ENCODE assay signal across 9 cellular contexts in genomic region chr16:2475413-2476344, GRCh38. TPM values are rescaled to one million over a fixed set of nuclear protein-coding genes. Genes with fewer than 3 reads are reported as not detected.
A peak's percentile ranks its signal among the peaks of the same experiment; 100 is the strongest.
DNase-seq lines count a peak whose midpoint lies in the region; ATAC-seq and TF ChIP-seq lines count a peak whose summit lies in the region.
"Had no signal": no experiment of that assay in that cellular context is flagged by ENCODE, and none has a peak within 500 bp of the region (broad histone marks: within the 10 kb centered on the region; RNA-seq: fewer than 3 reads in every experiment).

No MANE protein-coding gene starts in this region.

- H3K36me3 Mint-ChIP-seq in brain: no peaks in the 10 kb centered on the region

- no peak for TF ChIP-seq POLR2A in transverse colon (IDR thresholded peaks at IDR 0.05)

- DNase-seq in BE2C (no peak), PC-3 (no peak), lung (ENCODE audit: low spot score) (no peak), transverse colon (peak; percentile 44), T-helper 9 cell (no peak)

- H3K36me3 ChIP-seq in BE2C (peaks cover 5% of the 10 kb centered on the region; the same call in 1 of the 2 replicates), PC-3 (ENCODE audit: low read depth, low read length) (no peaks in the 10 kb centered on the region), lung (ENCODE audit: control insufficient read depth in 2 of 2, insufficient read depth in 2 of 2, low read length in 2 of 2) (no peaks in the 10 kb centered on the region), transverse colon (no peaks in the 10 kb centered on the region)

- no peaks in the 10 kb centered on the region for H3K27me3 ChIP-seq in BE2C
- no peaks in the 10 kb centered on the region for H3K27me3 ChIP-seq in PC-3 (ENCODE audit: low read length)
- no peaks in the 10 kb centered on the region for H3K27me3 ChIP-seq in lung (ENCODE audit: control insufficient read depth, insufficient read depth)
- H3K27me3 ChIP-seq in transverse colon: peaks cover 30% of the 10 kb centered on the region

- H3K4me1 ChIP-seq in BE2C (peaks cover 15% of the 10 kb centered on the region), PC-3 (ENCODE audit: insufficient read depth, low read length) (no peaks in the 10 kb centered on the region; the same call in 1 of the 2 replicates), lung (ENCODE audit: control insufficient read depth in 2 of 2, insufficient read depth in 2 of 2, low read length in 2 of 2) (peaks cover 8 to 19% of the 10 kb centered on the region in 2 donors), transverse colon (peaks cover 15 to 42% (median 35%) of the 10 kb centered on the region in 4 donors)

- peak overlapping the region; percentile 81 to 87 (median 83) for H3K4me3 Mint-ChIP-seq in brain

- no peaks in the 10 kb centered on the region for H3K9me3 Mint-ChIP-seq in brain

- no peaks in the 10 kb centered on the region for H4K20me1 ChIP-seq in PC-3 (ENCODE audit: low read length)

- no peak for TF ChIP-seq CTCF in BE2C (IDR thresholded peaks at IDR 0.05; ENCODE audit: low read depth, low read length)
- TF ChIP-seq CTCF in PC-3 (conservative IDR thresholded peaks at IDR 0.05; ENCODE audit: low read depth, low read length): no peak
- no peak for TF ChIP-seq CTCF in brain (conservative IDR thresholded peaks at IDR 0.05)
- TF ChIP-seq CTCF in lung (IDR thresholded peaks at IDR 0.05; ENCODE audit: control extremely low read depth, extremely low read depth): no peak
- TF ChIP-seq CTCF in transverse colon (IDR thresholded peaks at IDR 0.05): no peak

- H3K9ac ChIP-seq in PC-3 (ENCODE audit: low read length): no peak overlapping the region

- peak overlapping the region; percentile 89 for H3K4me2 ChIP-seq in PC-3 (ENCODE audit: low read length)

- H3K9me3 ChIP-seq in BE2C (no peaks in the 10 kb centered on the region), PC-3 (ENCODE audit: low read length) (no peaks in the 10 kb centered on the region), lung (ENCODE audit: control insufficient read depth in 2 of 2, insufficient read depth in 1 of 2, low read length in 1 of 2) (no peaks in the 10 kb centered on the region), transverse colon (no peaks in the 10 kb centered on the region)

- no peak for TF ChIP-seq EP300 in transverse colon (IDR thresholded peaks at IDR 0.05; ENCODE audit: low read depth)

- intact Hi-C loops in PC-3 (cut with micrococcal nuclease) (no loop called here), transverse colon (cut with DNase I; ENCODE audit: low total_unique reads) (no loop called here)

- peak overlapping the region; percentile 51 to 83 (median 62) for H3K27ac Mint-ChIP-seq in brain

- ATAC-seq in GM21381 (IDR thresholded peaks at IDR 0.05; ENCODE audit: unreplicated experiment) (peak; percentile 9), PC-3 (peak; percentile 14; the same call in 1 of the 2 replicates), lung (ENCODE audit: insufficient read depth, low FRiP score) (no peak), HG02870 (IDR thresholded peaks at IDR 0.05; ENCODE audit: unreplicated experiment) (no peak)

- WGBS in lung, 2 donors: 12 to 17% methylated on average over 47 to 55 of the region's 55 CpGs
- WGBS in transverse colon (ENCODE audit: low coverage in 1 of 2), 2 donors: 14% methylated on average over 38 of the region's 55 CpGs; no CpG with 5 or more reads in 1 of the 2 donors

- POLR2A ChIA-PET in PC-3 (lab: Charles Lee; ENCODE audit: unreplicated experiment): no interaction called here

- peaks cover 34% of the 10 kb centered on the region for H3K4me1 Mint-ChIP-seq in brain

- BruUV-seq in PC-3 (replicated peaks; lab: Mats Ljungman, UMichigan): no TSS peak

- H3K79me2 ChIP-seq in PC-3 (ENCODE audit: low read length): peaks cover 33% of the 10 kb centered on the region

- peaks cover 3% of the 10 kb centered on the region for H3K27me3 Mint-ChIP-seq in brain

- no peaks in the 10 kb centered on the region for H3K9me2 ChIP-seq in PC-3 (replicated peaks; ENCODE audit: low read length)

- CTCF ChIA-PET in PC-3 (lab: Charles Lee): no interaction called here

- H3K4me3 ChIP-seq in BE2C (ENCODE audit: low read depth, low read length) (peak overlapping the region; percentile 65), PC-3 (ENCODE audit: low read length) (peak overlapping the region; percentile 69), lung (peak overlapping the region; percentile 64), transverse colon (peak overlapping the region; percentile 65 to 90 (median 67))

- in situ Hi-C loops in transverse colon (cut with MboI; ENCODE audit: low pct_ligation_motif_present in 1 of 4, low pct_unique_long_range_greater_than_20kb in 1 of 4, low sequenced_read_pairs in 3 of 4): loop anchor here in 3 of 4 donors (25.0 kb wide), 3 partner anchors 138 to 313 kb away; partner anchors contain the start of genes ABCA3 (in 2 of the 3), CASKIN1 (in 1 of the 3) and TRAF7 (in 1 of the 3)

- H2AFZ ChIP-seq in PC-3 (ENCODE audit: low read length): 0 out of 2 replicates have a peak overlapping the region, but pooled peaks have one; percentile 36

- H3F3A ChIP-seq in PC-3 (ENCODE audit: low read length, unreplicated experiment): no peaks in the 10 kb centered on the region

- H3K27ac ChIP-seq in PC-3 (ENCODE audit: low read length) (no peak overlapping the region), lung (ENCODE audit: low read depth in 1 of 2, low read length in 1 of 2) (peak overlapping the region in 1 of 2 donors; percentile 42), transverse colon (peak overlapping the region in 3 of 4 donors; percentile 85 to 88 (median 88))

RNA-seq across cellular contexts. Expression of gene TBC1D24, which starts 0.8 kb away (rescaled TPM):
- 27.6 TPM for polyA plus RNA-seq in BE2C (2012; ENCODE audit: insufficient read depth, insufficient read length, low read depth)
- total RNA-seq in PC-3 (2014; rRNA removed) (11.3 and 15.2 TPM in 2 replicates), lung (10 to 100 TPM; 29.2 to 35.7 TPM), transverse colon (10 to 100 TPM in 2 of 4 donors, 1 to 10 TPM in 2; 8.3 to 19.3 (median 11.6) TPM)
- polyA plus RNA-seq in brain (ENCODE audit: insufficient read depth, low read depth, low replicate concordance) (23.3 TPM), lung (10 to 100 TPM in 1 of 2 donors, 1 to 10 TPM in 1; 9.0 to 17.3 TPM)

RNA-seq across cellular contexts. Expression of gene NTN3, which starts 4.6 kb away (rescaled TPM):
- polyA plus RNA-seq in BE2C (2012; ENCODE audit: insufficient read depth, insufficient read length, low read depth): 4.2 TPM
- total RNA-seq in PC-3 (2014; rRNA removed): not detected in 2 replicates
- 0.58 TPM for polyA plus RNA-seq in brain (ENCODE audit: insufficient read depth, low read depth, low replicate concordance)
- total RNA-seq in lung: 1 to 10 TPM in 1 of 2 donors, not detected in 1; 2.4 TPM
- polyA plus RNA-seq in lung: under 1 TPM in 1 of 2 donors, not detected in 1; 0.06 TPM
- total RNA-seq in transverse colon: not detected
- total RNA-seq: myocyte had no signal

RNA-seq across cellular contexts. Expression of gene TEDC2, which starts 15.8 kb away (rescaled TPM):
- polyA plus RNA-seq in BE2C (2012; ENCODE audit: insufficient read depth, insufficient read length, low read depth): 13.3 TPM
- 35.5 and 44.9 TPM in 2 replicates for total RNA-seq in PC-3 (2014; rRNA removed)
- 20.4 TPM for polyA plus RNA-seq in brain (ENCODE audit: insufficient read depth, low read depth, low replicate concordance)
- 1 to 10 TPM; 1.1 to 3.6 TPM for total RNA-seq in lung
- 1 to 10 TPM; 1.6 to 2.9 TPM for polyA plus RNA-seq in lung
- total RNA-seq in transverse colon: 1 to 10 TPM in 2 of 4 donors, not detected in 2; 1.4 to 2.3 TPM

RNA-seq across cellular contexts. Expression of gene ATP6V0C, which starts 38.1 kb away (rescaled TPM):
- polyA plus RNA-seq in BE2C (2012; ENCODE audit: insufficient read depth, insufficient read length, low read depth): 645 TPM
- 67.4 and 80.2 TPM in 2 replicates for total RNA-seq in PC-3 (2014; rRNA removed)
- 403 TPM for polyA plus RNA-seq in brain (ENCODE audit: insufficient read depth, low read depth, low replicate concordance)
- 100 to 1,000 TPM in 1 of 2 donors, 10 to 100 TPM in 1; 39.0 to 297 TPM for total RNA-seq in lung
- polyA plus RNA-seq in lung: 100 to 1,000 TPM; 203 to 410 TPM
- total RNA-seq in transverse colon: 100 to 1,000 TPM; 101 to 237 (median 135) TPM

RNA-seq across cellular contexts. Expression of gene AMDHD2, which starts 44.5 kb away (rescaled TPM):
- polyA plus RNA-seq in BE2C (2012; ENCODE audit: insufficient read depth, insufficient read length, low read depth): 39.4 TPM
- total RNA-seq in PC-3 (2014; rRNA removed) (50.3 and 62.8 TPM in 2 replicates), lung (10 to 100 TPM; 27.2 to 59.7 TPM), transverse colon (100 to 1,000 TPM in 1 of 4 donors, 10 to 100 TPM in 3; 30.2 to 115 (median 52.4) TPM)
- polyA plus RNA-seq in brain (ENCODE audit: insufficient read depth, low read depth, low replicate concordance) (18.9 TPM), lung (10 to 100 TPM; 44.0 to 60.4 TPM)

Comparison
In these comparisons a context has a peak if more than half of its experiments do, and no peak if none do; other contexts are left out.
1. ATAC-seq: peak in GM21381 (single experiment) and PC-3 (single experiment); none in lung (single experiment) and HG02870 (single experiment).
2. Peak in every context shown above with its lines, with median percentiles within 50 percentile points of each other: H3K4me3 ChIP-seq.